Comparison of ENCODE assay signal across 19 cellular contexts in the genomic region with DNA sequence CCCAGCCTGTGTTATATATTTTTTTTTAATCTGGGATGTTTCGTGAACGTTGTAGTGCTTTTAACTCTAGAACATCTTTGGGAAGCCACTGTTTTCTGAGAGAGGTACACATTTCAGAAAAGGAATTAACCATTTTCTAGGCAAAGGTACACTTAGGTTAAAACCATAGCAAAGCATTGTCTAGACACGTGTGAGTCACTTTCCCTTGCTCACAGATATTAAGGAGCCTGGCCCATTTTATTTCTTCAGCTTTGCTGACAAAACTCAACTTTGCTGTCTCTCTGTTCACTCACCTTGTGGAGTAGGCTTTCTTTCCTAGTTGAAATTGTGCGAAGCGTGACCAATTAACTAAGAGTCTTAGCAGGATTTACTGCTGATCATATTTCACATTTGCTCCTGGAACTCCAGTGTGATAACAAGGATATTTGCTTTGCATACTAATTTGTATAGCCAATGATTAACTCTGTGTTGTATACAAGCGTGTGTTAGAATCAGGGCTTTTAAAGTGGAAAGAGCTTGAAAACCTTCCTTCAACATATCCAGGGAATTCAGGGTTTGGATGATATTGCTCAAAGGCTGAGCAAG.
"Had no signal": no experiment of that assay in that cellular context is flagged by ENCODE, and none has a peak within 500 bp of the region (broad histone marks: within the 10 kb centered on the region; RNA-seq: fewer than 3 reads in every experiment).

No MANE protein-coding gene starts in this region.

- H3K27ac ChIP-seq: breast epithelium, esophagus squamous epithelium, left lung, tibial artery had no signal

- ATAC-seq: left lung had no signal

- H3K36me3 ChIP-seq: breast epithelium, esophagus squamous epithelium, left lung, tibial artery had no signal

- H3K27me3 ChIP-seq: breast epithelium, esophagus squamous epithelium, left lung, tibial artery had no signal

- H3K4me3 ChIP-seq: breast epithelium, esophagus squamous epithelium, left lung, tibial artery had no signal

- DNase-seq: activated CD4-positive, alpha-beta memory T cell treated with anti-CD3 and anti-CD28 coated beads, Interleukin-2, amount 10 ng/mL, durations not matched to agents 7 days and 5 days; activated CD4-positive, alpha-beta T cell treated with anti-CD3 and anti-CD28 coated beads for 48 hours; activated CD4-positive, CD25-positive, alpha-beta regulatory T cell; activated naive CD4-positive, alpha-beta T cell treated with Interleukin-2 at 50 U/mL for 16 hours; activated T-cell treated with anti-CD3 and anti-CD28 coated beads, Interleukin-2, amount 50 U/mL, for 24 hours; effector CD8-positive, alpha-beta T cell; esophagus squamous epithelium; immature natural killer cell; left lung; midbrain; nephron progenitor cell; occipital lobe; stimulated activated CD4-positive, alpha-beta T cell treated with anti-CD3 and anti-CD28 coated beads, Interleukin-1b, Interleukin-23, amount 100 ng/mL, for 48 hours; stimulated activated CD8-positive, alpha-beta memory T cell treated with anti-CD3 and anti-CD28 coated beads, Interleukin-4, amount 100 ng/mL, for 48 hours; stimulated activated naive CD4-positive, alpha-beta T cell treated with Interleukin-2 at 50 U/mL for 16 hours; substantia nigra; T1000; tibial artery had no signal

- H3K4me1 ChIP-seq: breast epithelium, esophagus squamous epithelium, left lung, tibial artery had no signal

- H3K9me3 ChIP-seq: breast epithelium, esophagus squamous epithelium, left lung, tibial artery had no signal
